Comparison of ENCODE assay signal across 20 cellular contexts in genomic region chr2:135963841-135964240, GRCh38. TPM values are rescaled to one million over a fixed set of nuclear protein-coding genes. Genes with fewer than 3 reads are reported as not detected.
DNase-seq lines count a peak whose midpoint lies in the region; ATAC-seq, FAIRE-seq and TF ChIP-seq lines count a peak whose summit lies in the region.
"Had no signal": no experiment of that assay in that cellular context is flagged by ENCODE, and none has a peak within 500 bp of the region (broad histone marks: within the 10 kb centered on the region; RNA-seq: fewer than 3 reads in every experiment).

No MANE protein-coding gene starts in this region.

- no peaks in the 10 kb centered on the region for H3K4me1 ChIP-seq in keratinocyte (ENCODE audit: control insufficient read depth, extremely low read depth, insufficient read depth, low read length)
- peaks cover 4% of the 10 kb centered on the region for H3K4me1 ChIP-seq in osteoblast (ENCODE audit: insufficient read depth, low read length)

- H3K9ac ChIP-seq in keratinocyte (ENCODE audit: control insufficient read depth, extremely low read depth, insufficient read depth, low read length): no peak overlapping the region

- H3K4me3 ChIP-seq in brain microvascular endothelial cell (ENCODE audit: low read depth, low read length) (no peak overlapping the region), keratinocyte (ENCODE audit: control insufficient read depth in 2 of 3, extremely low read depth in 1 of 3, insufficient read depth in 2 of 3, low read depth in 1 of 3, low read length in 3 of 3) (no peak overlapping the region), osteoblast (ENCODE audit: insufficient read depth, low read length) (no peak overlapping the region)
- H3K4me3 ChIP-seq: spleen, tibial nerve had no signal

- POLR2A ChIA-PET in RWPE1 (lab: Yijun Ruan, JAX; ENCODE audit: low non-redundant PET): no interaction called here

- dilution Hi-C loops in keratinocyte (cut with MboI; ENCODE audit: extremely low pct_ligation_motif_present, low sequenced_read_pairs): no loop called here

- H3K36me3 ChIP-seq in brain microvascular endothelial cell (replicated peaks) (no peaks in the 10 kb centered on the region), keratinocyte (ENCODE audit: control insufficient read depth in 2 of 2, extremely low read depth in 1 of 2, insufficient read depth in 2 of 2, low read length in 2 of 2) (peaks cover 2 to 8% of the 10 kb centered on the region in 2 experiments), osteoblast (ENCODE audit: insufficient read depth, low read length) (peaks cover 20% of the 10 kb centered on the region)

- FAIRE-seq in keratinocyte (lab: Jason Lieb, UNC): no peak

- H3K9me3 ChIP-seq in keratinocyte (ENCODE audit: control insufficient read depth, low read depth, low read length) (no peaks in the 10 kb centered on the region), osteoblast (ENCODE audit: low read depth, low read length) (no peaks in the 10 kb centered on the region)
- H3K9me3 ChIP-seq: spleen, tibial nerve had no signal

- no peak for ATAC-seq in GM19467 (IDR thresholded peaks at IDR 0.05; ENCODE audit: unreplicated experiment)
- no peak for ATAC-seq in GM18867 (IDR thresholded peaks at IDR 0.05; ENCODE audit: unreplicated experiment)
- ATAC-seq: left colon; Right ventricle myocardium inferior; stimulated activated naive CD8-positive, alpha-beta T cell treated with anti-CD3 and anti-CD28 coated beads, Interleukin-15, amount 100 ng/mL, for 72 hours had no signal

- no peak for TF ChIP-seq CTCF in RWPE1 (conservative IDR thresholded peaks at IDR 0.05; ENCODE audit: low read depth)
- TF ChIP-seq CTCF in brain microvascular endothelial cell (IDR thresholded peaks at IDR 0.05; ENCODE audit: low read depth, low read length, missing control alignments): no peak
- TF ChIP-seq CTCF in keratinocyte (optimal IDR thresholded peaks at IDR 0.05 in 1 of 3, IDR thresholded peaks at IDR 0.05 in 1 of 3, conservative IDR thresholded peaks at IDR 0.05 in 1 of 3; ENCODE audit: extremely low read depth in 1 of 3, insufficient read depth in 2 of 3, low read length in 3 of 3): no peak
- no peak for TF ChIP-seq CTCF in osteoblast (IDR thresholded peaks at IDR 0.05; ENCODE audit: extremely low read depth, low read depth, low read length)

- H3K27ac ChIP-seq in RWPE1 (peak overlapping the region; percentile 59), brain microvascular endothelial cell (no peak overlapping the region), keratinocyte (ENCODE audit: control insufficient read depth, insufficient read depth, low read length) (peak overlapping the region; percentile 45), osteoblast (ENCODE audit: low read depth, low read length) (no peak overlapping the region)
- H3K27ac ChIP-seq: spleen, tibial nerve had no signal

- H3K4me2 ChIP-seq in keratinocyte (ENCODE audit: control insufficient read depth, extremely low read depth, insufficient read depth, low read depth, low read length) (no peak overlapping the region), osteoblast (ENCODE audit: insufficient read depth, low read length) (no peak overlapping the region)

- DNase-seq in EL (peak; percentile 50), RWPE1 (ENCODE audit: low spot score) (peak; percentile 83), brain microvascular endothelial cell (peak; percentile 19), keratinocyte (ENCODE audit: low read depth, low spot score) (no peak), kidney glomerular epithelial cell (lab: John Stamatoyannopoulos, UW) (no peak), osteoblast (ENCODE audit: insufficient read length, low spot score, missing footprints) (no peak)
- DNase-seq: activated naive CD4-positive, alpha-beta T cell treated with anti-CD3 and anti-CD28 coated beads, Interleukin-2, amount 10 ng/mL, durations not matched to agents 7 days and 5 days; activated T-cell treated with anti-CD3 and anti-CD28 coated beads for 4 hours; glutamatergic neuron; KBM-7; left colon; NCI-H2171 treated with DMSO at 0.1 percent for 48 hours; NCI-H526 treated with DMSO at 0.1 percent for 48 hours; spleen; stimulated activated CD4-positive, alpha-beta T cell treated with anti-CD3 and anti-CD28 coated beads, Interleukin-4, amount 100 ng/mL, for 24 hours; stimulated activated naive CD8-positive, alpha-beta T cell treated with anti-CD3 and anti-CD28 coated beads, Interleukin-15, amount 100 ng/mL, for 72 hours had no signal

- in situ Hi-C loops in brain microvascular endothelial cell (cut with HindIII; ENCODE audit: low pct_ligation_motif_present, low sequenced_read_pairs): no loop called here

- H3K79me2 ChIP-seq in keratinocyte (ENCODE audit: control insufficient read depth, insufficient read depth, low read length) (peaks cover 32% of the 10 kb centered on the region), osteoblast (ENCODE audit: insufficient read depth, low read length) (peaks cover 22% of the 10 kb centered on the region)

- no peaks in the 10 kb centered on the region for H4K20me1 ChIP-seq in keratinocyte (ENCODE audit: control insufficient read depth, extremely low read depth, insufficient read depth, low read length)
- H4K20me1 ChIP-seq in osteoblast (ENCODE audit: insufficient read depth, low read length): no peaks in the 10 kb centered on the region

- H3K9me1 ChIP-seq in keratinocyte (ENCODE audit: control insufficient read depth, extremely low read depth, insufficient read depth, low read length): no peaks in the 10 kb centered on the region

- H3K27me3 ChIP-seq in brain microvascular endothelial cell (replicated peaks) (no peaks in the 10 kb centered on the region), keratinocyte (ENCODE audit: control insufficient read depth, extremely low read depth, insufficient read depth, low read length) (no peaks in the 10 kb centered on the region), osteoblast (ENCODE audit: insufficient read depth, low read length) (no peaks in the 10 kb centered on the region)
- H3K27me3 ChIP-seq: spleen, tibial nerve had no signal

- no peak overlapping the region for H2AFZ ChIP-seq in keratinocyte (ENCODE audit: control insufficient read depth, low read length)
- no peak overlapping the region for H2AFZ ChIP-seq in osteoblast (ENCODE audit: low read length)

- CTCF ChIA-PET in RWPE1 (lab: Yijun Ruan, JAX): interaction anchor here (0.6 kb wide), 1 partner anchor 50 kb away, joined by 3 read pairs; no protein-coding TSS in a partner anchor

RNA-seq across cellular contexts. Expression of gene DARS1, which starts 21.6 kb away (rescaled TPM):
- 78.3 to 129 TPM (median 80.3 TPM) in 3 replicates for polyA plus RNA-seq in keratinocyte
- 189 TPM for polyA plus RNA-seq in keratinocyte (2011; ENCODE audit: low read depth)
- 52.4 and 94.1 TPM in 2 replicates for polyA plus RNA-seq in keratinocyte (2011; cell fraction: cytosol; rRNA removed)
- 53.9 and 79.3 TPM in 2 replicates for polyA plus RNA-seq in keratinocyte (2011; cell fraction: nucleus; rRNA removed)
- 51.5 and 55.4 TPM in 2 replicates for polyA plus RNA-seq in keratinocyte (2012; ENCODE audit: low replicate concordance)
- polyA minus RNA-seq in keratinocyte: 21.0 to 88.2 TPM (median 42.4 TPM) in 3 replicates
- 48.7 TPM for polyA minus RNA-seq in keratinocyte (2011; cell fraction: cytosol; rRNA and poly(A)+ RNA removed)
- polyA minus RNA-seq in keratinocyte (2011; cell fraction: nucleus; rRNA and poly(A)+ RNA removed): 18.3 and 33.9 TPM in 2 replicates
- total RNA-seq in osteoblast: 100 and 119 TPM in 2 replicates

Comparison
In these comparisons a context has a peak if more than half of its experiments do, and no peak if none do; other contexts are left out.
1. DNase-seq: peak in EL (single experiment), RWPE1 (single experiment) and brain microvascular endothelial cell (single experiment); none in keratinocyte (single experiment), kidney glomerular epithelial cell (single experiment) and osteoblast (single experiment).
2. H3K27ac ChIP-seq: peak in RWPE1 (single experiment) and keratinocyte (single experiment); none in brain microvascular endothelial cell (single experiment) and osteoblast (single experiment).